In genomic region chr1:214044438-214045214, GRCh38 we compare ENCODE assay signal across 1 cellular context.
A peak's percentile ranks its signal among the peaks of the same experiment; 100 is the strongest.
TF ChIP-seq lines count a peak whose summit lies in the region.

No MANE protein-coding gene starts in this region.

TF ChIP-seq in HepG2, 621 proteins besides CTCF, POLR2A, EP300 and RAD21 (continued from another document and continues in another):
- TF ChIP-seq ZNF800 (CRISPR knock-in tag; IDR thresholded peaks at IDR 0.05) (no peak), ZKSCAN1 (IDR thresholded peaks at IDR 0.05; ENCODE audit: low read length) (no peak), ZNF33B (CRISPR knock-in tag; IDR thresholded peaks at IDR 0.05) (no peak), ARNT (IDR thresholded peaks at IDR 0.05) (no peak), ZBTB44 (CRISPR knock-in tag; IDR thresholded peaks at IDR 0.05) (no peak), TERF1 (CRISPR knock-in tag; IDR thresholded peaks at IDR 0.05) (no peak), ZNF484 (CRISPR knock-in tag; IDR thresholded peaks at IDR 0.05; ENCODE audit: borderline replicate concordance, low read depth) (no peak), XBP1 (CRISPR knock-in tag; IDR thresholded peaks at IDR 0.05) (no peak), SNAPC2 (CRISPR knock-in tag; IDR thresholded peaks at IDR 0.05) (no peak), NFAT5 (CRISPR knock-in tag; IDR thresholded peaks at IDR 0.05) (no peak), TFDP1 (CRISPR knock-in tag; IDR thresholded peaks at IDR 0.05; ENCODE audit: borderline replicate concordance) (no peak), ZNF878 (CRISPR knock-in tag; IDR thresholded peaks at IDR 0.05) (no peak), GPBP1L1 (CRISPR knock-in tag; IDR thresholded peaks at IDR 0.05) (no peak), CEBPB (IDR thresholded peaks at IDR 0.05; ENCODE audit: borderline replicate concordance, low read depth, low read length) (peak; percentile 62; the same call in 1 of the 2 replicates), ISX (CRISPR knock-in tag; conservative IDR thresholded peaks at IDR 0.05) (no peak), FOXM1 (CRISPR knock-in tag; IDR thresholded peaks at IDR 0.05) (no peak), NR2C2 (CRISPR knock-in tag; IDR thresholded peaks at IDR 0.05; ENCODE audit: borderline replicate concordance) (peak; percentile 80; the same call in 1 of the 2 replicates), CCDC6 (CRISPR knock-in tag; IDR thresholded peaks at IDR 0.05) (no peak), ZNF891 (CRISPR knock-in tag; IDR thresholded peaks at IDR 0.05) (no peak), E2F5 (CRISPR knock-in tag; conservative IDR thresholded peaks at IDR 0.05) (no peak), HDAC6 (IDR thresholded peaks at IDR 0.05; ENCODE audit: low read depth, low read length) (no peak), WIZ (CRISPR knock-in tag; IDR thresholded peaks at IDR 0.05) (no peak), ZBTB25 (CRISPR knock-in tag; IDR thresholded peaks at IDR 0.05) (no peak), ZNF569 (CRISPR knock-in tag; IDR thresholded peaks at IDR 0.05; ENCODE audit: borderline replicate concordance) (no peak), GATA4 (IDR thresholded peaks at IDR 0.05; ENCODE audit: borderline replicate concordance, low read depth) (no peak), HIVEP1 (CRISPR knock-in tag; IDR thresholded peaks at IDR 0.05) (no peak), ZNF550 (CRISPR knock-in tag; IDR thresholded peaks at IDR 0.05; ENCODE audit: borderline replicate concordance) (no peak), ADNP (CRISPR knock-in tag; IDR thresholded peaks at IDR 0.05) (no peak), MYNN (CRISPR knock-in tag; IDR thresholded peaks at IDR 0.05; ENCODE audit: low read depth) (no peak), ZFP90 (CRISPR knock-in tag; IDR thresholded peaks at IDR 0.05; ENCODE audit: borderline replicate concordance) (no peak), CHD4 (IDR thresholded peaks at IDR 0.05; ENCODE audit: borderline replicate concordance, low read length) (no peak), PTBP1 (IDR thresholded peaks at IDR 0.05; ENCODE audit: low read depth, low read length, poor library complexity, severe bottlenecking) (no peak), CSRNP1 (CRISPR knock-in tag; IDR thresholded peaks at IDR 0.05) (no peak), DRAP1 (CRISPR knock-in tag; IDR thresholded peaks at IDR 0.05) (no peak), ZBTB37 (CRISPR knock-in tag; IDR thresholded peaks at IDR 0.05) (no peak), NCOA5 (CRISPR knock-in tag; IDR thresholded peaks at IDR 0.05) (no peak), TOPORS (CRISPR knock-in tag; IDR thresholded peaks at IDR 0.05) (no peak), FOSL1 (CRISPR knock-in tag; IDR thresholded peaks at IDR 0.05; ENCODE audit: borderline replicate concordance) (peak; percentile 56; the same call in 1 of the 2 replicates), BCL6 (CRISPR knock-in tag; IDR thresholded peaks at IDR 0.05) (peak; percentile 96), ZNF468 (CRISPR knock-in tag; IDR thresholded peaks at IDR 0.05) (no peak), RFXAP (CRISPR knock-in tag; IDR thresholded peaks at IDR 0.05; ENCODE audit: borderline replicate concordance) (no peak), NFE2L1 (CRISPR knock-in tag; IDR thresholded peaks at IDR 0.05; ENCODE audit: borderline replicate concordance) (no peak), FOXK1 (CRISPR knock-in tag; IDR thresholded peaks at IDR 0.05; ENCODE audit: borderline replicate concordance, low read depth) (peak; percentile 45; the same call in 1 of the 2 replicates), THAP8 (CRISPR knock-in tag; IDR thresholded peaks at IDR 0.05; ENCODE audit: borderline replicate concordance) (no peak), ZNF564 (CRISPR knock-in tag; IDR thresholded peaks at IDR 0.05) (no peak), ZNF552 (CRISPR knock-in tag; IDR thresholded peaks at IDR 0.05; ENCODE audit: borderline replicate concordance) (no peak), SP1 (IDR thresholded peaks at IDR 0.05) (no peak), SP1 (CRISPR knock-in tag; IDR thresholded peaks at IDR 0.05) (no peak), ZNF616 (CRISPR knock-in tag; IDR thresholded peaks at IDR 0.05; ENCODE audit: low read depth) (no peak), ONECUT2 (CRISPR knock-in tag; IDR thresholded peaks at IDR 0.05) (peak; percentile 88)
